Comparison of ENCODE assay signal across 21 cellular contexts in the genomic region with DNA sequence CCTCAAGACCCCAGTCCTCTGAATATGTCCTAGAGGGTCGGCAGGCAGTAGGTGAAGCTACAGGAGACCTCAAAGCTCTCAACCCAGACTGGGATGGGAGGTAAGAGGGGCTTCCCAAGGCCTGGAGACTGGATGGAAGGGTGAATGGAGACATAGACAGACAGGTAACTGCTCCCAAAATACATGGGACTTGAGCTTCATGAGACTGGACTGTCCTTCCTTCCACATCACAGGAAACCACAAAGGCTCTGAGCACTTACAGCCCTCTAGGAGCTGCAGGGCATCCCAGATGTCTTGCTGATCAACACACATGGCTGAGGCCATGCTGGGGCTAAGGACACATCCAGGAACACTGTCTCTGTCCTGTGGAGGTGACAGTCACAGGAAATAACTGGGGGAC. TPM values are rescaled to one million over a fixed set of nuclear protein-coding genes. Genes with fewer than 3 reads are reported as not detected.
DNase-seq lines count a peak whose midpoint lies in the region; ATAC-seq, FAIRE-seq and TF ChIP-seq lines count a peak whose summit lies in the region.
"Had no signal": no experiment of that assay in that cellular context is flagged by ENCODE, and none has a peak within 500 bp of the region (broad histone marks: within the 10 kb centered on the region; RNA-seq: fewer than 3 reads in every experiment).

No MANE protein-coding gene starts in this region.

- FAIRE-seq in A549 (lab: Jason Lieb, UNC) (no peak), bronchial epithelial cell (lab: Jason Lieb, UNC) (peak; percentile 70)
- FAIRE-seq: D721Med, RCC 7860 had no signal

- H3K56ac ChIP-seq in H9 (ENCODE audit: insufficient read length, low read depth, low read length) = no peak overlapping the region

- no peak for TF ChIP-seq EP300 in A549 (IDR thresholded peaks at IDR 0.05)

- TF ChIP-seq CTCF in A549 (IDR thresholded peaks at IDR 0.05) (no peak), H9 (conservative IDR thresholded peaks at IDR 0.05) (no peak), bronchial epithelial cell (IDR thresholded peaks at IDR 0.05; ENCODE audit: insufficient read depth, low read length, severe bottlenecking) (no peak), lower lobe of right lung (IDR thresholded peaks at IDR 0.05) (no peak)

- H2AK5ac ChIP-seq in H9 (ENCODE audit: insufficient read length, low read length) = no peak overlapping the region

- no peak for ATAC-seq in A549
- no peak for ATAC-seq in lower lobe of right lung
- ATAC-seq in left lobe of liver = no peak
- ATAC-seq: Right ventricle myocardium inferior had no signal

- no peak overlapping the region for H3K9ac ChIP-seq in H9 (ENCODE audit: extremely low read depth, insufficient read length, low read length)
- H3K9ac ChIP-seq: BLaER1 had no signal

- H3K27ac ChIP-seq in A549 = peak overlapping the region in 1 of 2 experiments; percentile 75; a peak in 2 of 6 replicates
- H3K27ac ChIP-seq in H9 (ENCODE audit: insufficient read length, low read depth, low read length) = no peak overlapping the region
- peak overlapping the region; percentile 0 for H3K27ac ChIP-seq in lower lobe of right lung
- H3K27ac ChIP-seq: BLaER1 had no signal

- no peak overlapping the region for H2BK20ac ChIP-seq in H9 (ENCODE audit: low read depth, low read length, poor library complexity, severe bottlenecking)

- H3T11ph ChIP-seq in H9 (ENCODE audit: low read length) = no peak overlapping the region

- H3K79me1 ChIP-seq in H9 (ENCODE audit: insufficient read depth, low read depth, low read length, poor library complexity, severe bottlenecking) = no peaks in the 10 kb centered on the region

- H4K8ac ChIP-seq in H9 (replicated peaks; ENCODE audit: insufficient read length, low read depth, low read length) = no peak overlapping the region

- no peak overlapping the region for H3K14ac ChIP-seq in H9 (ENCODE audit: insufficient read depth, low read length)

- no peak overlapping the region for H2AFZ ChIP-seq in H9 (ENCODE audit: low read length)

- H3K18ac ChIP-seq in H9 (ENCODE audit: insufficient read length, low read depth, low read length) = no peak overlapping the region

- no peak overlapping the region for H2BK15ac ChIP-seq in H9 (ENCODE audit: low read depth, low read length)

- in situ Hi-C loops in HAP-1 (cut with MboI; ENCODE audit: low sequenced_read_pairs) = no loop called here

- H3K23me2 ChIP-seq in H9 (ENCODE audit: insufficient read length, low read depth, low read length, poor library complexity, severe bottlenecking) = peaks cover 11% of the 10 kb centered on the region

- H2BK12ac ChIP-seq in H9 (ENCODE audit: insufficient read length, low read depth, low read length) = no peak overlapping the region

- H3K79me2 ChIP-seq in H9 (ENCODE audit: insufficient read depth, low read length) = no peaks in the 10 kb centered on the region

- peaks cover 4% of the 10 kb centered on the region; the same call in 2 of the 3 replicates for H3K4me1 ChIP-seq in A549
- peaks cover 3% of the 10 kb centered on the region; the same call in 1 of the 2 replicates for H3K4me1 ChIP-seq in H9 (ENCODE audit: insufficient read depth, low read length)
- H3K4me1 ChIP-seq in lower lobe of right lung = peaks cover 36% of the 10 kb centered on the region
- H3K4me1 ChIP-seq in HAP-1 = peaks cover 6% of the 10 kb centered on the region

- H3K27me3 ChIP-seq in H9 (ENCODE audit: insufficient read depth, low read length) (no peaks in the 10 kb centered on the region), bronchial epithelial cell (ENCODE audit: control insufficient read depth, insufficient read depth, low read length) (peaks cover 7% of the 10 kb centered on the region), lower lobe of right lung (ENCODE audit: low read depth) (no peaks in the 10 kb centered on the region), HAP-1 (ENCODE audit: low read depth) (no peaks in the 10 kb centered on the region), H7 (ENCODE audit: control insufficient read depth, insufficient read depth, low read length) (peaks cover 30% of the 10 kb centered on the region)

- no peak overlapping the region for H2BK120ac ChIP-seq in H9 (ENCODE audit: low read depth, low read length, poor library complexity, severe bottlenecking)

- TF ChIP-seq RAD21 in A549 (conservative IDR thresholded peaks at IDR 0.05 in 1 of 2, IDR thresholded peaks at IDR 0.05 in 1 of 2) = no peak

- no peak overlapping the region for H3K23ac ChIP-seq in H9 (ENCODE audit: insufficient read length, low read depth, low read length)

- peak overlapping the region; percentile 71 for H3K4me2 ChIP-seq in A549
- H3K4me2 ChIP-seq in H9 (ENCODE audit: insufficient read depth, insufficient read length, low read length) = peak overlapping the region; percentile 66

- no peak overlapping the region for H4K91ac ChIP-seq in H9 (ENCODE audit: insufficient read length, low read depth, low read length)

- H4K5ac ChIP-seq in H9 (ENCODE audit: insufficient read length, low read depth, low read length) = no peak overlapping the region

- H4K20me1 ChIP-seq in H9 (ENCODE audit: control insufficient read depth, insufficient read depth, insufficient read length) = no peaks in the 10 kb centered on the region
- H4K20me1 ChIP-seq: BLaER1 had no signal

- H3K4me3 Mint-ChIP-seq in H9 = peak overlapping the region; percentile 80 to 86; a peak in 4 of 5 replicates

- intact Hi-C loops in lower lobe of right lung (cut with DNase I) = no loop called here

- H3K4me3 ChIP-seq in A549 (no peak overlapping the region; the same call in 2 of the 3 replicates), bronchial epithelial cell (ENCODE audit: low read depth, low read length) (no peak overlapping the region), lower lobe of right lung (no peak overlapping the region), HAP-1 (no peak overlapping the region), H7 (ENCODE audit: insufficient read depth, low read depth, low read length) (no peak overlapping the region)
- H3K4me3 ChIP-seq: BLaER1 had no signal

- no peak overlapping the region for H3K27ac Mint-ChIP-seq in H9

- CTCF ChIA-PET in A549 (lab: Yijun Ruan, JAX) = interaction anchor here (1.1 to 72.1 kb wide), 7 partner anchors 4 to 181 kb away, joined by 5 to 2233 read pairs (median 169); a partner anchor contains a TSS

- no peak for TF ChIP-seq POLR2A in A549 (IDR thresholded peaks at IDR 0.05; ENCODE audit: low read length)

- 62% methylated on average over 1 of the region's 1 CpG for WGBS in A549 (ENCODE audit: missing lambda C conversion rate)
- WGBS in H9 (ENCODE audit: extremely low coverage, insufficient read length, low lambda C conversion rate) = no CpG with 5 or more reads among the region's 1 CpG

- H3K27me3 Mint-ChIP-seq in H9 (ENCODE audit: low read depth) = peaks cover 42% of the 10 kb centered on the region

- H3K36me3 ChIP-seq in bronchial epithelial cell (ENCODE audit: control insufficient read depth, insufficient read depth, low read length) (no peaks in the 10 kb centered on the region), lower lobe of right lung (peaks cover 33% of the 10 kb centered on the region), HAP-1 (replicated peaks) (no peaks in the 10 kb centered on the region), H7 (replicated peaks; ENCODE audit: control insufficient read depth, insufficient read depth, low read length) (no peaks in the 10 kb centered on the region)
- H3K36me3 ChIP-seq: BLaER1 had no signal

- DNase-seq in A549 (ENCODE audit: low read depth in 1 of 2, low spot score in 1 of 2) (no peak), H9 (no peak), bronchial epithelial cell (ENCODE audit: low read depth) (no peak), lower lobe of right lung (no peak), medulla oblongata (ENCODE audit: extremely low spot score) (no peak), left lobe of liver (ENCODE audit: low spot score) (no peak), HAP-1 (ENCODE audit: low spot score in 2 of 2) (no peak), H7 (no peak)
- DNase-seq: DMS79 treated with DMSO at 0.1 percent for 48 hours; NCI-H1092 treated with DMSO at 0.1 percent for 48 hours; NCI-H2081; NCI-H446 treated with DMSO at 0.1 percent for 48 hours; NK-92 treated with Interleukin-12 subunit alpha and Interleukin-12 subunit beta, amount 100 ng/mL, for 24 hours had no signal

- no peak overlapping the region for H2BK5ac ChIP-seq in H9 (ENCODE audit: insufficient read length, low read length)

- no peaks in the 10 kb centered on the region for H3K36me3 Mint-ChIP-seq in H9 (ENCODE audit: insufficient read depth in 1 of 3, low read depth in 3 of 3)

- no peaks in the 10 kb centered on the region for H3K9me3 Mint-ChIP-seq in H9

- peaks cover 17 to 32% of the 10 kb centered on the region in 2 experiments for H3K4me1 Mint-ChIP-seq in H9

- POLR2A ChIA-PET in A549 (lab: Yijun Ruan, JAX) = interaction anchor here (1.0 to 1.5 kb wide), 2 partner anchors 17 to 24 kb away, joined by 3 to 11 read pairs; a partner anchor contains a TSS

- H3K4ac ChIP-seq in H9 (ENCODE audit: low read depth, low read length) = no peak overlapping the region

- H3K9me3 ChIP-seq in A549 (no peaks in the 10 kb centered on the region), H9 (ENCODE audit: control insufficient read depth, low read depth, low read length) (no peaks in the 10 kb centered on the region), lower lobe of right lung (no peaks in the 10 kb centered on the region), HAP-1 (peaks cover 3% of the 10 kb centered on the region; the same call in 1 of the 2 replicates)
- H3K9me3 ChIP-seq: BLaER1 had no signal

RNA-seq across cellular contexts. Expression of a gene that starts 11.6 kb away (rescaled TPM):
- polyA plus RNA-seq in A549 (2011; rRNA removed) (0.25 and 0.37 TPM in 2 replicates), A549 (2017; fragmentation: RNase III; extraction: RNeasy Plus Mini Kit Qiagen cat#74134 plus additional on column Dnase treatment) (1.1 to 1.6 TPM (median 1.2 TPM) in 3 replicates)
- 0.62 and 0.78 TPM in 2 replicates for polyA plus RNA-seq in A549 (2012; cell fraction: cytosol; rRNA removed)
- polyA plus RNA-seq in A549 (2012; cell fraction: nucleus; rRNA removed) = 1.0 and 1.4 TPM in 2 replicates
- 0.49 and 0.50 TPM in 2 replicates for polyA minus RNA-seq in A549 (2011; rRNA and poly(A)+ RNA removed)
- total RNA-seq in H9 (2021) (2.7 and 2.9 TPM in 2 replicates), bronchial epithelial cell (not detected in 2 replicates), lower lobe of right lung (36.9 TPM), left lobe of liver (1.4 TPM)
- total RNA-seq in H7 (2014; rRNA removed; shearing (Covaris generic)) = 0.97 and 2.4 TPM in 2 replicates
- total RNA-seq: A673, LHCN-M2, OCI-LY7 had no signal

RNA-seq across cellular contexts. Expression of a gene that starts 23.5 kb away (rescaled TPM):
- polyA plus RNA-seq in A549 (2011; rRNA removed) (43.9 and 44.0 TPM in 2 replicates), A549 (2017; fragmentation: RNase III; extraction: RNeasy Plus Mini Kit Qiagen cat#74134 plus additional on column Dnase treatment) (93.2 to 104 TPM (median 95.2 TPM) in 3 replicates)
- 162 and 207 TPM in 2 replicates for polyA plus RNA-seq in A549 (2012; cell fraction: cytosol; rRNA removed)
- polyA plus RNA-seq in A549 (2012; cell fraction: nucleus; rRNA removed) = 139 and 182 TPM in 2 replicates
- 49.7 and 55.6 TPM in 2 replicates for polyA minus RNA-seq in A549 (2011; rRNA and poly(A)+ RNA removed)
- total RNA-seq in H9 (2021) (79.2 and 80.9 TPM in 2 replicates), bronchial epithelial cell (15.0 and 15.4 TPM in 2 replicates), lower lobe of right lung (33.2 TPM), left lobe of liver (10.6 TPM)
- 90.8 and 107 TPM in 2 replicates for total RNA-seq in H7 (2014; rRNA removed; shearing (Covaris generic))

RNA-seq across cellular contexts. Expression of a gene that starts 31.6 kb away (rescaled TPM):
- 0.01 TPM in 1 of 2 replicates, not detected in the other for polyA plus RNA-seq in A549 (2011; rRNA removed)
- under 0.01 TPM in 1 of 2 replicates, not detected in the other for polyA plus RNA-seq in A549 (2012; cell fraction: cytosol; rRNA removed)
- 0.04 and 0.05 TPM in 2 replicates for polyA plus RNA-seq in A549 (2012; cell fraction: nucleus; rRNA removed)
- polyA plus RNA-seq in A549 (2017; fragmentation: RNase III; extraction: RNeasy Plus Mini Kit Qiagen cat#74134 plus additional on column Dnase treatment) = not detected in 3 replicates
- not detected in 2 replicates for polyA minus RNA-seq in A549 (2011; rRNA and poly(A)+ RNA removed)
- not detected in 2 replicates for total RNA-seq in H9 (2021)
- total RNA-seq in bronchial epithelial cell = not detected in 2 replicates
- total RNA-seq in lower lobe of right lung = 114 TPM
- 5.9 TPM for total RNA-seq in left lobe of liver
- not detected in 2 replicates for total RNA-seq in H7 (2014; rRNA removed; shearing (Covaris generic))
- total RNA-seq: A673, LHCN-M2, SK-MEL-5 had no signal

RNA-seq across cellular contexts. Expression of a gene that starts 37.2 kb away (rescaled TPM):
- polyA plus RNA-seq in A549 (2011; rRNA removed) = 0.41 and 0.46 TPM in 2 replicates
- polyA plus RNA-seq in A549 (2012; cell fraction: cytosol; rRNA removed) = 1.1 and 1.2 TPM in 2 replicates
- polyA plus RNA-seq in A549 (2012; cell fraction: nucleus; rRNA removed) = 4.2 and 4.5 TPM in 2 replicates
- polyA plus RNA-seq in A549 (2017; fragmentation: RNase III; extraction: RNeasy Plus Mini Kit Qiagen cat#74134 plus additional on column Dnase treatment) = 0.89 to 1.4 TPM (median 1.3 TPM) in 3 replicates
- 0.15 and 0.21 TPM in 2 replicates for polyA minus RNA-seq in A549 (2011; rRNA and poly(A)+ RNA removed)
- 0.22 and 0.24 TPM in 2 replicates for total RNA-seq in H9 (2021)
- under 0.01 TPM in 1 of 2 replicates, not detected in the other for total RNA-seq in bronchial epithelial cell
- 3.9 TPM for total RNA-seq in lower lobe of right lung
- 0.10 TPM for total RNA-seq in left lobe of liver
- total RNA-seq in H7 (2014; rRNA removed; shearing (Covaris generic)) = 0.11 and 0.94 TPM in 2 replicates

RNA-seq across cellular contexts. Expression of a gene that starts 42.5 kb away (rescaled TPM):
- polyA plus RNA-seq in A549 (2011; rRNA removed) = 35.9 and 42.6 TPM in 2 replicates
- 57.6 and 77.1 TPM in 2 replicates for polyA plus RNA-seq in A549 (2012; cell fraction: cytosol; rRNA removed)
- 55.5 and 78.2 TPM in 2 replicates for polyA plus RNA-seq in A549 (2012; cell fraction: nucleus; rRNA removed)
- 93.1 to 107 TPM (median 106 TPM) in 3 replicates for polyA plus RNA-seq in A549 (2017; fragmentation: RNase III; extraction: RNeasy Plus Mini Kit Qiagen cat#74134 plus additional on column Dnase treatment)
- 49.1 and 52.8 TPM in 2 replicates for polyA minus RNA-seq in A549 (2011; rRNA and poly(A)+ RNA removed)
- total RNA-seq in H9 (2021) = 63.1 and 64.0 TPM in 2 replicates
- 67.8 and 87.4 TPM in 2 replicates for total RNA-seq in bronchial epithelial cell
- total RNA-seq in lower lobe of right lung = 76.2 TPM
- total RNA-seq in left lobe of liver = 39.4 TPM
- 57.7 and 74.5 TPM in 2 replicates for total RNA-seq in H7 (2014; rRNA removed; shearing (Covaris generic))

Comparison
In these comparisons a context has a peak if more than half of its experiments do, and no peak if none do; other contexts are left out.
1. RNA of a gene that starts 31.6 kb away (total RNA-seq): 114 TPM in lower lobe of right lung (single experiment); 5.9 TPM in left lobe of liver (single experiment), not detected in H9, not detected in bronchial epithelial cell and not detected in H7; every median in the first group is over 10 times any median in the second.